Comparison of ENCODE assay signal across 27 cellular contexts in genomic region chr17:35116845-35117244, GRCh38. TPM values are rescaled to one million over a fixed set of nuclear protein-coding genes. Genes with fewer than 3 reads are reported as not detected.
DNase-seq lines count a peak whose midpoint lies in the region; ATAC-seq and TF ChIP-seq lines count a peak whose summit lies in the region.
"Had no signal": no experiment of that assay in that cellular context is flagged by ENCODE, and none has a peak within 500 bp of the region (broad histone marks: within the 10 kb centered on the region; RNA-seq: fewer than 3 reads in every experiment).

No MANE protein-coding gene starts in this region.

- peaks cover 6% of the 10 kb centered on the region for H3K4me1 ChIP-seq in IMR-90 (ENCODE audit: control insufficient read depth, insufficient read depth, low read length)
- no peaks in the 10 kb centered on the region for H3K4me1 ChIP-seq in endodermal cell (ENCODE audit: control insufficient read depth, insufficient read depth, low read length)

- WGBS in IMR-90 (ENCODE audit: extremely low coverage in 2 of 2, insufficient read length in 1 of 2), 2 experiments, result 85% methylated on average over 4 of the region's 12 CpGs; no CpG with 5 or more reads in 1 of the 2 experiments
- 88 to 94% methylated on average over 11 to 12 of the region's 12 CpGs for WGBS in endodermal cell (ENCODE audit: insufficient coverage in 1 of 2, insufficient read length in 1 of 2), 2 experiments

- peak overlapping the region; percentile 42 for H3K4me3 Mint-ChIP-seq in activated naive CD8-positive, alpha-beta T cell
- H3K4me3 Mint-ChIP-seq in activated naive CD8-positive, alpha-beta T cell treated with anti-CD3 and anti-CD28 coated beads for 36 hours, result no peak overlapping the region
- H3K4me3 Mint-ChIP-seq in endodermal cell (no peak overlapping the region), T-helper 17 cell (no peak overlapping the region)
- no peak overlapping the region for H3K4me3 Mint-ChIP-seq in stimulated activated effector memory CD8-positive, alpha-beta T cell treated with anti-CD3 and anti-CD28 coated beads, Interleukin-12 subunit alpha, Interleukin-12 subunit beta, amount 100 ng/mL, for 72 hours
- H3K4me3 Mint-ChIP-seq: activated CD8-positive, alpha-beta memory T cell treated with anti-CD3 and anti-CD28 coated beads, Interleukin-2, amount 10 ng/mL, durations not matched to agents 7 days and 5 days; CD14-positive monocyte; stimulated activated memory B cell treated with anti-CD40 and anti-IgM and Interleukin-4, amounts not matched to agents 10 μg/mL and 1 μg/mL and 100 μg/mL, for 72 hours had no signal

- no peak overlapping the region for H3K4me3 ChIP-seq in IMR-90 (ENCODE audit: insufficient read depth, low read depth, low read length)
- H3K4me3 ChIP-seq in endodermal cell (ENCODE audit: low read length), result no peak overlapping the region
- H3K4me3 ChIP-seq in MG63, result no peak overlapping the region
- H3K4me3 ChIP-seq: skin epidermis, testis had no signal

- POLR2A ChIA-PET in IMR-90 (lab: Charles Lee; ENCODE audit: unreplicated experiment), result no interaction called here

- no peak overlapping the region for H3K56ac ChIP-seq in IMR-90 (ENCODE audit: extremely low read depth, insufficient read depth, low read length)

- intact Hi-C loops in IMR-90 (cut with micrococcal nuclease), result loop anchor here (5.0 kb wide), 1 partner anchor 135 kb away; the partner anchor contains the start of gene LIG3

- H2BK5ac ChIP-seq in IMR-90 (ENCODE audit: low read depth, low read length, poor library complexity, severe bottlenecking), result no peak overlapping the region

- peaks cover 2% of the 10 kb centered on the region for H3K36me3 Mint-ChIP-seq in activated naive CD8-positive, alpha-beta T cell
- H3K36me3 Mint-ChIP-seq in activated naive CD8-positive, alpha-beta T cell treated with anti-CD3 and anti-CD28 coated beads for 36 hours, result peaks cover 18% of the 10 kb centered on the region
- H3K36me3 Mint-ChIP-seq in endodermal cell (ENCODE audit: low read depth), result peaks cover 27% of the 10 kb centered on the region
- H3K36me3 Mint-ChIP-seq in stimulated activated effector memory CD8-positive, alpha-beta T cell treated with anti-CD3 and anti-CD28 coated beads, Interleukin-12 subunit alpha, Interleukin-12 subunit beta, amount 100 ng/mL, for 72 hours, result peaks cover 23% of the 10 kb centered on the region
- H3K36me3 Mint-ChIP-seq in T-helper 17 cell (ENCODE audit: low read depth), result peaks cover 2% of the 10 kb centered on the region

- 0 out of 3 replicates have a peak overlapping the region, but pooled peaks have one; percentile 6 for H2BK15ac ChIP-seq in IMR-90 (ENCODE audit: low read depth, low read length)

- H3K9me3 ChIP-seq in IMR-90 (ENCODE audit: control insufficient read depth, insufficient read depth, low read length) (no peaks in the 10 kb centered on the region), endodermal cell (ENCODE audit: control insufficient read depth, low read length) (no peaks in the 10 kb centered on the region), T-helper 17 cell (ENCODE audit: control insufficient read depth, low read length, poor library complexity, severe bottlenecking) (no peaks in the 10 kb centered on the region), MG63 (no peaks in the 10 kb centered on the region)
- H3K9me3 ChIP-seq: testis had no signal

- CTCF ChIA-PET in IMR-90 (lab: Yijun Ruan, JAX), result no interaction called here

- DNase-seq in activated naive CD8-positive, alpha-beta T cell treated with anti-CD3 and anti-CD28 coated beads for 36 hours, result no peak
- DNase-seq in IMR-90, result no peak
- DNase-seq in endodermal cell, result peak; percentile 77
- no peak for DNase-seq in stimulated activated effector memory CD8-positive, alpha-beta T cell treated with anti-CD3 and anti-CD28 coated beads, Interleukin-12 subunit alpha, Interleukin-12 subunit beta, amount 100 ng/mL, for 72 hours (ENCODE audit: low spot score in 2 of 2)
- DNase-seq in T-helper 17 cell, result no peak
- no peak for DNase-seq in MG63
- DNase-seq in activated CD8-positive, alpha-beta memory T cell treated with anti-CD3 and anti-CD28 coated beads, Interleukin-2, amount 50 U/mL, for 4 hours, result no peak
- DNase-seq: activated CD4-positive, alpha-beta T cell treated with anti-CD3 and anti-CD28 coated beads for 4 hours; activated CD8-positive, alpha-beta memory T cell treated with anti-CD3 and anti-CD28 coated beads, Interleukin-2, amount 10 ng/mL, durations not matched to agents 7 days and 5 days; activated gamma-delta T cell; anterior cingulate cortex; caudate nucleus; foreskin fibroblast; GDM1; left ventricle myocardium superior; NCI-H1694 treated with DMSO at 0.1 percent for 48 hours; OCI-M1; stimulated activated CD4-positive, alpha-beta T cell treated with anti-CD3 and anti-CD28 coated beads, Interleukin-2, amount 100 ng/mL, for 24 hours; testis had no signal

- no peak for TF ChIP-seq POLR2A in IMR-90 (IDR thresholded peaks at IDR 0.05; ENCODE audit: low read depth, low read length)

- H4K5ac ChIP-seq in IMR-90 (ENCODE audit: low read depth, low read length), result no peak overlapping the region

- H3K36me3 ChIP-seq in IMR-90 (ENCODE audit: control insufficient read depth, insufficient read depth, low read length) (peaks cover 7% of the 10 kb centered on the region; the same call in 1 of the 2 replicates), endodermal cell (ENCODE audit: control insufficient read depth, insufficient read depth, low read length) (peaks cover 9% of the 10 kb centered on the region), MG63 (peaks cover 22% of the 10 kb centered on the region)

- peaks cover 12% of the 10 kb centered on the region for H3K9me1 ChIP-seq in IMR-90 (ENCODE audit: insufficient read depth, low read length)

- no peak overlapping the region for H4K8ac ChIP-seq in IMR-90 (ENCODE audit: low read depth in 2 of 2, low read length in 2 of 2)

- H2BK120ac ChIP-seq in IMR-90 (ENCODE audit: low read depth, low read length), result no peak overlapping the region

- no peak for TF ChIP-seq RAD21 in IMR-90 (IDR thresholded peaks at IDR 0.05; ENCODE audit: low read length)

- peak overlapping the region; percentile 44 for H2AK9ac ChIP-seq in IMR-90 (replicated peaks; ENCODE audit: low read depth, low read length, poor library complexity)

- H3K27ac Mint-ChIP-seq in activated naive CD8-positive, alpha-beta T cell, result peak overlapping the region; percentile 66
- no peak overlapping the region for H3K27ac Mint-ChIP-seq in activated naive CD8-positive, alpha-beta T cell treated with anti-CD3 and anti-CD28 coated beads for 36 hours
- H3K27ac Mint-ChIP-seq in endodermal cell, result peak overlapping the region; percentile 83
- H3K27ac Mint-ChIP-seq in stimulated activated effector memory CD8-positive, alpha-beta T cell treated with anti-CD3 and anti-CD28 coated beads, Interleukin-12 subunit alpha, Interleukin-12 subunit beta, amount 100 ng/mL, for 72 hours, result peak overlapping the region; percentile 90
- H3K27ac Mint-ChIP-seq in T-helper 17 cell, result no peak overlapping the region
- H3K27ac Mint-ChIP-seq: activated CD8-positive, alpha-beta memory T cell treated with anti-CD3 and anti-CD28 coated beads, Interleukin-2, amount 10 ng/mL, durations not matched to agents 7 days and 5 days; stimulated activated memory B cell treated with anti-CD40 and anti-IgM and Interleukin-4, amounts not matched to agents 10 μg/mL and 1 μg/mL and 100 μg/mL, for 72 hours had no signal

- no peaks in the 10 kb centered on the region for H3K9me3 Mint-ChIP-seq in activated naive CD8-positive, alpha-beta T cell (ENCODE audit: low read depth)
- no peaks in the 10 kb centered on the region for H3K9me3 Mint-ChIP-seq in activated naive CD8-positive, alpha-beta T cell treated with anti-CD3 and anti-CD28 coated beads for 36 hours
- H3K9me3 Mint-ChIP-seq in endodermal cell, result no peaks in the 10 kb centered on the region
- H3K9me3 Mint-ChIP-seq in stimulated activated effector memory CD8-positive, alpha-beta T cell treated with anti-CD3 and anti-CD28 coated beads, Interleukin-12 subunit alpha, Interleukin-12 subunit beta, amount 100 ng/mL, for 72 hours, result no peaks in the 10 kb centered on the region
- H3K9me3 Mint-ChIP-seq: stimulated activated memory B cell treated with anti-CD40 and anti-IgM and Interleukin-4, amounts not matched to agents 10 μg/mL and 1 μg/mL and 100 μg/mL, for 72 hours had no signal

- no TSS peak for BruUV-seq in IMR-90 (replicated peaks; lab: Mats Ljungman, UMichigan)

- H3K27me3 ChIP-seq in IMR-90 (ENCODE audit: control insufficient read depth, insufficient read depth, low read length) (no peaks in the 10 kb centered on the region), endodermal cell (ENCODE audit: control insufficient read depth, insufficient read depth, low read length, poor library complexity, severe bottlenecking) (peaks cover 14% of the 10 kb centered on the region), MG63 (no peaks in the 10 kb centered on the region; the same call in 1 of the 2 replicates)
- H3K27me3 ChIP-seq: testis had no signal

- H3K27ac ChIP-seq in IMR-90 (ENCODE audit: insufficient read depth, low read length) (no peak overlapping the region), endodermal cell (ENCODE audit: low read depth, low read length) (no peak overlapping the region)
- H3K27ac ChIP-seq: KMS-11, skin epidermis, testis had no signal

- peak overlapping the region; percentile 66 for H2AK5ac ChIP-seq in IMR-90 (ENCODE audit: low read depth, low read length)

- ATAC-seq in IMR-90 (ENCODE audit: low read depth) (no peak), T-helper 17 cell (no peak)
- ATAC-seq in stimulated activated effector memory CD8-positive, alpha-beta T cell treated with anti-CD3 and anti-CD28 coated beads, Interleukin-12 subunit alpha, Interleukin-12 subunit beta, amount 100 ng/mL, for 72 hours, result no peak
- ATAC-seq: activated CD8-positive, alpha-beta memory T cell treated with anti-CD3 and anti-CD28 coated beads, Interleukin-2, amount 10 ng/mL, durations not matched to agents 7 days and 5 days; left ventricle myocardium superior; Right ventricle myocardium inferior; stimulated activated memory B cell treated with anti-CD40 and anti-IgM and Interleukin-4, amounts not matched to agents 10 μg/mL and 1 μg/mL and 100 μg/mL, for 72 hours had no signal

- H3K4ac ChIP-seq in IMR-90 (ENCODE audit: low read depth, low read length), result peak overlapping the region; percentile 45; the same call in 1 of the 2 replicates

- H3K9ac ChIP-seq in IMR-90 (ENCODE audit: low read depth, low read length), result no peak overlapping the region
- no peak overlapping the region for H3K9ac ChIP-seq in endodermal cell (ENCODE audit: extremely low read depth, low read length, poor library complexity, severe bottlenecking)
- H3K9ac ChIP-seq: KMS-11 had no signal

- dilution Hi-C loops in IMR-90 (cut with HindIII; ENCODE audit: low sequenced_read_pairs, unreplicated experiment), result no loop called here

- in situ Hi-C loops in IMR-90 (cut with MboI; ENCODE audit: low sequenced_read_pairs), result loop anchor here (25.0 kb wide), 2 partner anchors 480 to 855 kb away; partner anchors contain the start of genes CCL2 and CCL7

- no peak overlapping the region; the same call in 1 of the 2 replicates for H4K91ac ChIP-seq in IMR-90 (ENCODE audit: insufficient read depth, low read depth, low read length)

- no peaks in the 10 kb centered on the region for H3K27me3 Mint-ChIP-seq in activated naive CD8-positive, alpha-beta T cell
- H3K27me3 Mint-ChIP-seq in activated naive CD8-positive, alpha-beta T cell treated with anti-CD3 and anti-CD28 coated beads for 36 hours, result peaks cover 3% of the 10 kb centered on the region
- H3K27me3 Mint-ChIP-seq in endodermal cell (ENCODE audit: insufficient read depth) (peaks cover 18% of the 10 kb centered on the region), T-helper 17 cell (no peaks in the 10 kb centered on the region)
- H3K27me3 Mint-ChIP-seq: activated CD8-positive, alpha-beta memory T cell treated with anti-CD3 and anti-CD28 coated beads, Interleukin-2, amount 10 ng/mL, durations not matched to agents 7 days and 5 days; stimulated activated memory B cell treated with anti-CD40 and anti-IgM and Interleukin-4, amounts not matched to agents 10 μg/mL and 1 μg/mL and 100 μg/mL, for 72 hours had no signal

- H4K20me1 ChIP-seq in IMR-90 (ENCODE audit: insufficient read depth, low read length), result no peaks in the 10 kb centered on the region

- H3K14ac ChIP-seq in IMR-90 (replicated peaks; ENCODE audit: low read depth, low read length), result no peak overlapping the region

- H2AFZ ChIP-seq in IMR-90 (replicated peaks; ENCODE audit: low read length, poor library complexity), result no peak overlapping the region

- no peak overlapping the region for H3K23ac ChIP-seq in IMR-90 (ENCODE audit: low read depth, low read length)

- H2BK20ac ChIP-seq in IMR-90 (ENCODE audit: low read depth, low read length), result 0 out of 2 replicates have a peak overlapping the region, but pooled peaks have one; percentile 3

- H3K79me1 ChIP-seq in IMR-90 (ENCODE audit: low read depth in 1 of 2, low read length in 2 of 2), result peaks cover 27 to 53% of the 10 kb centered on the region in 2 experiments

- TF ChIP-seq CTCF in IMR-90 (conservative IDR thresholded peaks at IDR 0.05; ENCODE audit: low read depth, low read length), result no peak
- TF ChIP-seq CTCF in endodermal cell (conservative IDR thresholded peaks at IDR 0.05), result peak; percentile 36

- no peak overlapping the region for H3K18ac ChIP-seq in IMR-90 (ENCODE audit: low read depth, low read length)

- H3K4me2 ChIP-seq in IMR-90 (ENCODE audit: low read depth, low read length), result no peak overlapping the region
- H3K4me2 ChIP-seq: KMS-11 had no signal

- H3K4me1 Mint-ChIP-seq in activated naive CD8-positive, alpha-beta T cell (ENCODE audit: low read depth), result peaks cover 41% of the 10 kb centered on the region
- peaks cover 33% of the 10 kb centered on the region for H3K4me1 Mint-ChIP-seq in activated naive CD8-positive, alpha-beta T cell treated with anti-CD3 and anti-CD28 coated beads for 36 hours
- H3K4me1 Mint-ChIP-seq in endodermal cell (peaks cover 17% of the 10 kb centered on the region), T-helper 17 cell (peaks cover 27% of the 10 kb centered on the region)
- peaks cover 56% of the 10 kb centered on the region for H3K4me1 Mint-ChIP-seq in stimulated activated effector memory CD8-positive, alpha-beta T cell treated with anti-CD3 and anti-CD28 coated beads, Interleukin-12 subunit alpha, Interleukin-12 subunit beta, amount 100 ng/mL, for 72 hours

RNA-seq across cellular contexts. Expression of gene RAD51D, which starts 2.8 kb away (rescaled TPM):
- total RNA-seq in activated naive CD8-positive, alpha-beta T cell treated with anti-CD3 and anti-CD28 coated beads for 36 hours, result 10 to 100 TPM; 25.8 to 30.8 TPM
- total RNA-seq in IMR-90 (2012; rRNA removed), result 9.7 and 12.7 TPM in 2 replicates
- polyA plus RNA-seq in IMR-90 (2012; rRNA removed), result 8.8 and 10.8 TPM in 2 replicates
- 8.1 and 11.1 TPM in 2 replicates for polyA plus RNA-seq in IMR-90 (2012; cell fraction: cytosol; rRNA removed)
- 15.5 and 17.2 TPM in 2 replicates for polyA plus RNA-seq in IMR-90 (2012; cell fraction: nucleus; rRNA removed; ENCODE audit: low replicate concordance)
- 10 to 100 TPM; 24.8 to 26.0 TPM for total RNA-seq in endodermal cell
- polyA plus RNA-seq in endodermal cell (2013, experiment 1 of 2), result 9.2 TPM
- 9.5 TPM for polyA plus RNA-seq in endodermal cell (2013, experiment 2 of 2)
- total RNA-seq in T-helper 17 cell, result 10 to 100 TPM in 1 of 2 donors, 1 to 10 TPM in 1; 8.7 to 14.2 TPM
- total RNA-seq in MG63 (2014; rRNA removed; shearing (Covaris generic); ENCODE audit: low replicate concordance), result 9.4 and 18.8 TPM in 2 replicates

RNA-seq across cellular contexts. Expression of gene FNDC8, which starts 4.6 kb away (rescaled TPM):
- not detected for total RNA-seq in activated naive CD8-positive, alpha-beta T cell treated with anti-CD3 and anti-CD28 coated beads for 36 hours
- total RNA-seq in IMR-90 (2012; rRNA removed), result not detected in 2 replicates
- not detected in 2 replicates for polyA plus RNA-seq in IMR-90 (2012; rRNA removed)
- polyA plus RNA-seq in IMR-90 (2012; cell fraction: cytosol; rRNA removed), result not detected in 2 replicates
- not detected in 2 replicates for polyA plus RNA-seq in IMR-90 (2012; cell fraction: nucleus; rRNA removed; ENCODE audit: low replicate concordance)
- not detected for total RNA-seq in endodermal cell
- polyA plus RNA-seq in endodermal cell (2013, experiment 1 of 2), result not detected
- not detected for polyA plus RNA-seq in endodermal cell (2013, experiment 2 of 2)
- not detected for total RNA-seq in T-helper 17 cell
- total RNA-seq in MG63 (2014; rRNA removed; shearing (Covaris generic); ENCODE audit: low replicate concordance), result not detected in 2 replicates
- total RNA-seq: activated CD8-positive, alpha-beta memory T cell treated with anti-CD3 and anti-CD28 coated beads, Interleukin-2, amount 10 ng/mL, durations not matched to agents 7 days and 5 days; epithelial cell of proximal tubule; left ventricle myocardium superior; pulmonary artery endothelial cell; Right ventricle myocardium inferior had no signal
- polyA plus RNA-seq: CD14-positive monocyte had no signal

RNA-seq across cellular contexts. Expression of gene NLE1, which starts 25.3 kb away (rescaled TPM):
- 10 to 100 TPM; 59.9 to 61.8 TPM for total RNA-seq in activated naive CD8-positive, alpha-beta T cell treated with anti-CD3 and anti-CD28 coated beads for 36 hours
- total RNA-seq in IMR-90 (2012; rRNA removed), result 23.7 and 24.4 TPM in 2 replicates
- 18.0 and 18.6 TPM in 2 replicates for polyA plus RNA-seq in IMR-90 (2012; rRNA removed)
- polyA plus RNA-seq in IMR-90 (2012; cell fraction: cytosol; rRNA removed), result 17.3 and 19.2 TPM in 2 replicates
- 19.9 and 38.3 TPM in 2 replicates for polyA plus RNA-seq in IMR-90 (2012; cell fraction: nucleus; rRNA removed; ENCODE audit: low replicate concordance)
- total RNA-seq in endodermal cell, result 10 to 100 TPM; 20.7 to 26.9 TPM
- polyA plus RNA-seq in endodermal cell (2013, experiment 1 of 2), result 18.1 TPM
- 15.7 TPM for polyA plus RNA-seq in endodermal cell (2013, experiment 2 of 2)
- 1 to 10 TPM; 9.5 to 9.6 TPM for total RNA-seq in T-helper 17 cell
- 25.6 and 71.4 TPM in 2 replicates for total RNA-seq in MG63 (2014; rRNA removed; shearing (Covaris generic); ENCODE audit: low replicate concordance)

RNA-seq across cellular contexts. Expression of gene UNC45B, which starts 30.8 kb away (rescaled TPM):
- under 1 TPM; 0.06 to 0.10 TPM for total RNA-seq in activated naive CD8-positive, alpha-beta T cell treated with anti-CD3 and anti-CD28 coated beads for 36 hours
- total RNA-seq in IMR-90 (2012; rRNA removed) (not detected in 2 replicates), endodermal cell (not detected), T-helper 17 cell (under 1 TPM; 0.15 to 0.23 TPM)
- polyA plus RNA-seq in IMR-90 (2012; rRNA removed), result not detected in 2 replicates
- polyA plus RNA-seq in IMR-90 (2012; cell fraction: cytosol; rRNA removed), result not detected in 2 replicates
- not detected in 2 replicates for polyA plus RNA-seq in IMR-90 (2012; cell fraction: nucleus; rRNA removed; ENCODE audit: low replicate concordance)
- polyA plus RNA-seq in endodermal cell (2013, experiment 1 of 2), result not detected
- not detected for polyA plus RNA-seq in endodermal cell (2013, experiment 2 of 2)
- total RNA-seq in MG63 (2014; rRNA removed; shearing (Covaris generic); ENCODE audit: low replicate concordance), result not detected in 2 replicates
- total RNA-seq: epithelial cell of proximal tubule, pulmonary artery endothelial cell had no signal
- polyA plus RNA-seq: CD14-positive monocyte had no signal

RNA-seq across cellular contexts. Expression of gene RFFL, which starts 53.3 kb away (rescaled TPM):
- total RNA-seq in activated naive CD8-positive, alpha-beta T cell treated with anti-CD3 and anti-CD28 coated beads for 36 hours, result 10 to 100 TPM in 1 of 2 experiments, 1 to 10 TPM in 1; 9.6 to 10.3 TPM
- total RNA-seq in IMR-90 (2012; rRNA removed) (19.2 and 20.8 TPM in 2 replicates), endodermal cell (10 to 100 TPM; 33.8 to 56.6 TPM), T-helper 17 cell (10 to 100 TPM; 71.0 to 72.1 TPM)
- polyA plus RNA-seq in IMR-90 (2012; rRNA removed), result 9.9 and 11.6 TPM in 2 replicates
- polyA plus RNA-seq in IMR-90 (2012; cell fraction: cytosol; rRNA removed), result 6.0 and 9.6 TPM in 2 replicates
- 9.5 and 13.1 TPM in 2 replicates for polyA plus RNA-seq in IMR-90 (2012; cell fraction: nucleus; rRNA removed; ENCODE audit: low replicate concordance)
- 15.5 TPM for polyA plus RNA-seq in endodermal cell (2013, experiment 1 of 2)
- 18.5 TPM for polyA plus RNA-seq in endodermal cell (2013, experiment 2 of 2)
- 10.5 and 18.0 TPM in 2 replicates for total RNA-seq in MG63 (2014; rRNA removed; shearing (Covaris generic); ENCODE audit: low replicate concordance)

Comparison
In these comparisons a context has a peak if more than half of its experiments do, and no peak if none do; other contexts are left out.
1. H3K27ac Mint-ChIP-seq: peak in activated naive CD8-positive, alpha-beta T cell (single experiment), endodermal cell (single experiment) and stimulated activated effector memory CD8-positive, alpha-beta T cell treated with anti-CD3 and anti-CD28 coated beads, Interleukin-12 subunit alpha, Interleukin-12 subunit beta, amount 100 ng/mL, for 72 hours (single experiment); none in activated naive CD8-positive, alpha-beta T cell treated with anti-CD3 and anti-CD28 coated beads for 36 hours (single experiment) and T-helper 17 cell (single experiment).